1 cellular context compared by ENCODE assay signal in the genomic region with DNA sequence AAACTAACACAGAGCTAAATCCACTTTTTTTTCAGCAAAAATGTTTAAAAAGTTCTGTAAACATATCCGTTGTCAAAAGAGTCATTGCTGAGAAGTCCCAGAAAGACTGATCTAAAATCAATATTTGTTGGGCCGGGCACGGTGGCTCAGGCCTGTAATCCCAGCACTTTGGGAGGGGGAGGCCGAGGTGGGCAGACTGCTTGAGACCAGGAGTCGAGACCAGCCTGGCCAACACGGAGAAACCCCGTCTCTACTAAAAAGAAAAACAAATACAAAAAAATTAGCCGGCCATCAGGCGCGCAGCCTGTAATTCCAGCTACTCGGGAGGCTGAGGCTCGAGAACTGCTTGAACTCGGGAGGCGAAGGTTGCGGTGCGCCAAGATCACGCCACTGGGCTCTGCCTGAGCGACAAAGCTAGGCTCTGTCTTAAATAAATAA.
TF ChIP-seq lines count a peak whose summit lies in the region.

No MANE protein-coding gene starts in this region.

TF ChIP-seq in endothelial cell of umbilical vein, 7 proteins besides CTCF, POLR2A, EP300 and RAD21:
- no peak for TF ChIP-seq MAX (IDR thresholded peaks at IDR 0.05; ENCODE audit: insufficient read depth, insufficient read length)
- no peak for TF ChIP-seq EZH2 (IDR thresholded peaks at IDR 0.05; ENCODE audit: borderline replicate concordance, low read depth, low read length, severe bottlenecking)
- TF ChIP-seq JUN (IDR thresholded peaks at IDR 0.05; ENCODE audit: borderline replicate concordance, insufficient read depth, insufficient read length, low read depth), result no peak
TF ChIP-seq in endothelial cell of umbilical vein: peak in this region for 0.
